9 cellular contexts compared by ENCODE assay signal in genomic region chr19:39833160-39833463, GRCh38. TPM values are rescaled to one million over a fixed set of nuclear protein-coding genes. Genes with fewer than 3 reads are reported as not detected.
DNase-seq lines count a peak whose midpoint lies in the region; ATAC-seq, FAIRE-seq and TF ChIP-seq lines count a peak whose summit lies in the region.
"Had no signal": no experiment of that assay in that cellular context is flagged by ENCODE, and none has a peak within 500 bp of the region (broad histone marks: within the 10 kb centered on the region; RNA-seq: fewer than 3 reads in every experiment).

No MANE protein-coding gene starts in this region.

- H3K4me1 ChIP-seq in cardiac muscle cell (ENCODE audit: low read depth), result no peaks in the 10 kb centered on the region
- peaks cover 20% of the 10 kb centered on the region for H3K4me1 ChIP-seq in GM12878 (ENCODE audit: control insufficient read depth, insufficient read depth, low read length)
- peaks cover 18% of the 10 kb centered on the region for H3K4me1 ChIP-seq in mesenchymal stem cell (ENCODE audit: control insufficient read depth, insufficient read depth, low read depth, low read length)
- H3K4me1 ChIP-seq in vagina, result peaks cover 28% of the 10 kb centered on the region

- intact Hi-C loops in left cardiac atrium (cut with DNase I) (no loop called here), GM12878 (cut with micrococcal nuclease; ENCODE audit: unreplicated experiment) (no loop called here), vagina (cut with DNase I) (no loop called here)

- ATAC-seq in left cardiac atrium (no peak), GM12878 (no peak), GM19467 (IDR thresholded peaks at IDR 0.05; ENCODE audit: unreplicated experiment) (no peak)

- H3K4me2 ChIP-seq in GM12878 (ENCODE audit: control insufficient read depth, insufficient read depth) (peak overlapping the region; percentile 56), mesenchymal stem cell (ENCODE audit: low read length, poor library complexity, severe bottlenecking) (peak overlapping the region; percentile 71)

- H2BK5ac ChIP-seq in mesenchymal stem cell (ENCODE audit: low read depth, low read length, poor library complexity, severe bottlenecking), result peak overlapping the region; percentile 75

- H3K79me2 ChIP-seq in GM12878 (ENCODE audit: control insufficient read depth, insufficient read depth, low read length), result peaks cover 15% of the 10 kb centered on the region

- H2BK15ac ChIP-seq in mesenchymal stem cell (ENCODE audit: low read depth, poor library complexity, severe bottlenecking), result peak overlapping the region; percentile 91

- H3K9ac ChIP-seq in GM12878 (ENCODE audit: control insufficient read depth, insufficient read depth, low read length) (peak overlapping the region; percentile 75), mesenchymal stem cell (ENCODE audit: low read length) (peak overlapping the region; percentile 98)

- no TSS peak for BruUV-seq in GM12878 (replicated peaks; lab: Mats Ljungman, UMichigan)

- H4K20me1 ChIP-seq in GM12878 (ENCODE audit: control insufficient read depth, insufficient read depth), result no peaks in the 10 kb centered on the region

- peaks cover 31% of the 10 kb centered on the region for H3K79me1 ChIP-seq in mesenchymal stem cell (replicated peaks; ENCODE audit: low read length, poor library complexity, severe bottlenecking)

- POLR2A ChIA-PET in GM12878 (lab: Charles Lee), result interaction anchor here (0.6 to 2.1 kb wide), 13 partner anchors 9 to 397 kb away, joined by 3 to 34 read pairs (median 4); partner anchors contain the start of genes FBL and RPS16

- peak overlapping the region; percentile 94 for H4K91ac ChIP-seq in mesenchymal stem cell (ENCODE audit: low read length)

- TF ChIP-seq POLR2A in GM12878 (IDR thresholded peaks at IDR 0.05; ENCODE audit: low read depth, low read length) (no peak), vagina (IDR thresholded peaks at IDR 0.05) (no peak)

- H3K9me3 ChIP-seq in cardiac muscle cell (ENCODE audit: low read depth), result no peaks in the 10 kb centered on the region
- no peaks in the 10 kb centered on the region for H3K9me3 ChIP-seq in GM12878 (replicated peaks; ENCODE audit: control insufficient read depth, insufficient read depth, low read length)
- H3K9me3 ChIP-seq in mesenchymal stem cell (ENCODE audit: control insufficient read depth, low read length), result no peaks in the 10 kb centered on the region
- no peaks in the 10 kb centered on the region for H3K9me3 ChIP-seq in vagina

- in situ Hi-C loops in GM12878 (cut with MboI), result no loop called here

- peak overlapping the region; percentile 21 to 31 for H2BK12ac ChIP-seq in mesenchymal stem cell (ENCODE audit: low read length in 2 of 2)

- H3K27me3 ChIP-seq in cardiac muscle cell (no peaks in the 10 kb centered on the region), GM12878 (replicated peaks in 1 of 2; ENCODE audit: control insufficient read depth in 2 of 2, insufficient read depth in 2 of 2, low read length in 1 of 2) (no peaks in the 10 kb centered on the region), mesenchymal stem cell (ENCODE audit: control insufficient read depth in 1 of 2, insufficient read depth in 1 of 2, low read length in 2 of 2) (no peaks in the 10 kb centered on the region), vagina (no peaks in the 10 kb centered on the region)

- TF ChIP-seq CTCF in cardiac muscle cell (IDR thresholded peaks at IDR 0.05; ENCODE audit: low read depth, low read length), result no peak
- no peak for TF ChIP-seq CTCF in GM12878 (IDR thresholded peaks at IDR 0.05 in 2 of 3, conservative IDR thresholded peaks at IDR 0.05 in 1 of 3; ENCODE audit: control insufficient read depth in 2 of 3, extremely low read depth in 1 of 3, insufficient read depth in 1 of 3, low read depth in 3 of 3, low read length in 3 of 3)
- no peak for TF ChIP-seq CTCF in vagina (IDR thresholded peaks at IDR 0.05)

- H2AK5ac ChIP-seq in mesenchymal stem cell (ENCODE audit: low read length, severe bottlenecking), result peak overlapping the region; percentile 7

- SMC1A ChIA-PET in GM12878 (lab: Charles Lee; ENCODE audit: uncharacterized antibody, unreplicated experiment), result interaction anchor here (1.0 to 2.1 kb wide), 6 partner anchors 11 to 158 kb away, joined by 3 to 33 read pairs (median 17); partner anchors contain the start of genes FBL and LEUTX

- DNase-seq in cardiac muscle cell (ENCODE audit: low read depth in 1 of 2, low spot score in 1 of 2) (no peak), left cardiac atrium (no peak), GM12878 (ENCODE audit: low read depth, low spot score) (no peak), mesenchymal stem cell (no peak), vagina (ENCODE audit: extremely low spot score in 2 of 2) (no peak), HT-29 (ENCODE audit: low spot score) (no peak), NCI-H82 treated with DMSO at 0.1 percent for 48 hours (lab: John Stamatoyannopoulos, UW; ENCODE audit: unreplicated experiment) (no peak)

- H3K23ac ChIP-seq in mesenchymal stem cell (ENCODE audit: low read length in 2 of 2), result peak overlapping the region in 1 of 2 experiments; percentile 77

- TF ChIP-seq EP300 in GM12878 (IDR thresholded peaks at IDR 0.05; ENCODE audit: borderline replicate concordance in 1 of 2, control insufficient read depth in 1 of 2, low read depth in 2 of 2, low read length in 2 of 2), result no peak

- peak overlapping the region; percentile 79 for H4K8ac ChIP-seq in mesenchymal stem cell (ENCODE audit: low read length)

- H3K4ac ChIP-seq in mesenchymal stem cell (ENCODE audit: low read depth in 1 of 2, low read length in 2 of 2), result peak overlapping the region in 1 of 2 experiments; percentile 92

- H2AFZ ChIP-seq in GM12878 (ENCODE audit: control insufficient read depth, low read depth, low read length), result peak overlapping the region; percentile 51
- peak overlapping the region; percentile 58 for H2AFZ ChIP-seq in mesenchymal stem cell (ENCODE audit: low read depth, low read length)

- H3K36me3 ChIP-seq in cardiac muscle cell (peaks cover 45% of the 10 kb centered on the region), GM12878 (ENCODE audit: control insufficient read depth in 2 of 2, insufficient read depth in 2 of 2, low read length in 1 of 2) (peaks cover 34 to 42% of the 10 kb centered on the region in 2 experiments), mesenchymal stem cell (ENCODE audit: control insufficient read depth in 1 of 2, insufficient read depth in 2 of 2, low read depth in 1 of 2, low read length in 2 of 2) (peaks cover 58 to 75% of the 10 kb centered on the region in 2 experiments), vagina (peaks cover 0 to 55% of the 10 kb centered on the region in 2 donors)

- H3K4me3 ChIP-seq in cardiac muscle cell, result peak overlapping the region; percentile 87
- H3K4me3 ChIP-seq in GM12878, result peak overlapping the region; percentile 97
- H3K4me3 ChIP-seq in mesenchymal stem cell (ENCODE audit: insufficient read depth in 1 of 2, low read depth in 1 of 2, low read length in 2 of 2), result peak overlapping the region; percentile 77 to 96
- H3K4me3 ChIP-seq in vagina, result peak overlapping the region; percentile 92 to 95

- RAD21 ChIA-PET in GM12878 (lab: Charles Lee; ENCODE audit: unreplicated experiment), result interaction anchor here (0.6 to 2.1 kb wide), 10 partner anchors 10 to 177 kb away, joined by 4 to 29 read pairs (median 18); partner anchors contain the start of genes FBL and PSMC4

- 23% methylated on average over 10 of the region's 24 CpGs for WGBS in GM12878 (ENCODE audit: insufficient coverage, insufficient replicate concordance, low lambda C conversion rate, missing lambda C conversion rate)
- 6% methylated on average over 16 of the region's 24 CpGs for WGBS in mesenchymal stem cell

- CTCF ChIA-PET in GM12878 (lab: Yijun Ruan, JAX), result interaction anchor here (0.6 to 2.1 kb wide), 12 partner anchors 8 to 294 kb away, joined by 3 to 61 read pairs (median 6); partner anchors contain the start of gene PSMC4

- peak overlapping the region in 1 of 2 experiments; percentile 83 for H3K14ac ChIP-seq in mesenchymal stem cell (ENCODE audit: low read length in 2 of 2)

- H3K27ac ChIP-seq in cardiac muscle cell (peak overlapping the region; percentile 84), GM12878 (ENCODE audit: control insufficient read depth, insufficient read depth) (peak overlapping the region; percentile 51), mesenchymal stem cell (ENCODE audit: low read length, poor library complexity, severe bottlenecking) (peak overlapping the region; percentile 47), vagina (peak overlapping the region; percentile 90)

- H3K18ac ChIP-seq in mesenchymal stem cell (ENCODE audit: low read depth in 1 of 2, low read length in 2 of 2), result peak overlapping the region; percentile 4 to 93

- peak overlapping the region; percentile 96 for H2BK120ac ChIP-seq in mesenchymal stem cell (ENCODE audit: low read depth, low read length)

- TF ChIP-seq RAD21 in GM12878 (IDR thresholded peaks at IDR 0.05; ENCODE audit: insufficient read depth, low read depth, low read length), result no peak

- no peak for FAIRE-seq in GM12878 (lab: Jason Lieb, UNC)

RNA-seq across cellular contexts. Expression of gene DYRK1B, which starts 0.8 kb away (rescaled TPM):
- 19.2 and 28.6 TPM in 2 replicates for total RNA-seq in cardiac muscle cell
- 22.0 and 31.4 TPM in 2 replicates for polyA plus RNA-seq in cardiac muscle cell
- total RNA-seq in left cardiac atrium, result 10 to 100 TPM in 1 of 2 donors, 1 to 10 TPM in 1; 7.0 to 14.7 TPM
- total RNA-seq in GM12878 (2013; cell fraction: nucleolus; rRNA removed), result 16.4 and 22.3 TPM in 2 replicates
- total RNA-seq in GM12878 (2014; rRNA removed), result 2.9 and 3.6 TPM in 2 replicates
- 1.7 and 2.0 TPM in 2 replicates for total RNA-seq in GM12878 (2014; rRNA removed; fragmentation: Illumina TruSeq; extraction: Trizol)
- total RNA-seq in GM12878 (2021), result 8.9 and 10.2 TPM in 2 replicates
- 2.7 TPM for polyA plus RNA-seq in GM12878 (2011; ENCODE audit: low read depth)
- polyA plus RNA-seq in GM12878 (2011; rRNA removed), result 2.7 and 2.9 TPM in 2 replicates
- polyA plus RNA-seq in GM12878 (2011; cell fraction: cytosol; rRNA removed), result 2.8 and 2.9 TPM in 2 replicates
- polyA plus RNA-seq in GM12878 (2011; cell fraction: nucleus; rRNA removed), result 15.8 and 19.4 TPM in 2 replicates
- 5.4 and 7.8 TPM in 2 replicates for polyA plus RNA-seq in GM12878 (2012)
- polyA plus RNA-seq in GM12878 (2014; fragmentation: Illumina TruSeq; extraction: Trizol), result 2.1 and 3.4 TPM in 2 replicates
- under 1 TPM in 1 of 2 experiments, not detected in 1; 0.07 TPM for polyA plus RNA-seq in GM12878 (2014; fragmentation: Nextera tagmentation; extraction: Ambion mirVana)
- polyA plus RNA-seq in GM12878 (2014; rRNA removed), result 5.6 and 6.0 TPM in 2 replicates
- 1 to 10 TPM; 2.9 to 4.3 TPM for polyA plus RNA-seq in GM12878 (2016; fragmentation: Nextera tagmentation; extraction: Ambion mirVana)
- 4.2 and 8.9 TPM in 2 replicates for polyA minus RNA-seq in GM12878 (2011; rRNA and poly(A)+ RNA removed)
- polyA minus RNA-seq in GM12878 (2011; cell fraction: cytosol; rRNA and poly(A)+ RNA removed), result 2.4 and 4.0 TPM in 2 replicates
- polyA minus RNA-seq in GM12878 (2011; cell fraction: nucleus; rRNA and poly(A)+ RNA removed), result 7.5 and 11.5 TPM in 2 replicates
- 27.9 TPM for polyA plus RNA-seq in mesenchymal stem cell (2013, experiment 1 of 2)
- 27.0 TPM for polyA plus RNA-seq in mesenchymal stem cell (2013, experiment 2 of 2)
- total RNA-seq in vagina, result 5.6 TPM
- total RNA-seq in HT-29 (2014; rRNA removed; shearing (Covaris generic)), result 26.3 and 30.7 TPM in 2 replicates

RNA-seq across cellular contexts. Expression of gene FBL, which starts 13.1 kb away (rescaled TPM):
- total RNA-seq in cardiac muscle cell, result 109 and 140 TPM in 2 replicates
- polyA plus RNA-seq in cardiac muscle cell, result 104 and 124 TPM in 2 replicates
- 10 to 100 TPM; 67.7 to 87.7 TPM for total RNA-seq in left cardiac atrium
- total RNA-seq in GM12878 (2013; cell fraction: nucleolus; rRNA removed), result 50.2 and 52.7 TPM in 2 replicates
- total RNA-seq in GM12878 (2014; rRNA removed), result 323 and 343 TPM in 2 replicates
- total RNA-seq in GM12878 (2014; rRNA removed; fragmentation: Illumina TruSeq; extraction: Trizol), result 497 and 501 TPM in 2 replicates
- 534 and 544 TPM in 2 replicates for total RNA-seq in GM12878 (2021)
- polyA plus RNA-seq in GM12878 (2011; ENCODE audit: low read depth), result 747 TPM
- polyA plus RNA-seq in GM12878 (2011; rRNA removed), result 442 and 775 TPM in 2 replicates
- 1,104 and 1,118 TPM in 2 replicates for polyA plus RNA-seq in GM12878 (2011; cell fraction: cytosol; rRNA removed)
- 303 and 389 TPM in 2 replicates for polyA plus RNA-seq in GM12878 (2011; cell fraction: nucleus; rRNA removed)
- polyA plus RNA-seq in GM12878 (2012), result 462 and 532 TPM in 2 replicates
- 865 and 1,083 TPM in 2 replicates for polyA plus RNA-seq in GM12878 (2014; fragmentation: Illumina TruSeq; extraction: Trizol)
- 100 to 1,000 TPM; 156 to 460 TPM for polyA plus RNA-seq in GM12878 (2014; fragmentation: Nextera tagmentation; extraction: Ambion mirVana)
- polyA plus RNA-seq in GM12878 (2014; rRNA removed), result 568 and 589 TPM in 2 replicates
- polyA plus RNA-seq in GM12878 (2016; fragmentation: Nextera tagmentation; extraction: Ambion mirVana), result 100 to 1,000 TPM; 253 to 257 TPM
- polyA minus RNA-seq in GM12878 (2011; rRNA and poly(A)+ RNA removed), result 892 and 964 TPM in 2 replicates
- polyA minus RNA-seq in GM12878 (2011; cell fraction: cytosol; rRNA and poly(A)+ RNA removed), result 147 and 180 TPM in 2 replicates
- polyA minus RNA-seq in GM12878 (2011; cell fraction: nucleus; rRNA and poly(A)+ RNA removed), result 36.1 and 62.5 TPM in 2 replicates
- polyA plus RNA-seq in mesenchymal stem cell (2013, experiment 1 of 2), result 147 TPM
- 134 TPM for polyA plus RNA-seq in mesenchymal stem cell (2013, experiment 2 of 2)
- 180 TPM for total RNA-seq in vagina
- total RNA-seq in HT-29 (2014; rRNA removed; shearing (Covaris generic)), result 575 and 717 TPM in 2 replicates

RNA-seq across cellular contexts. Expression of gene LEUTX, which starts 54.5 kb away (rescaled TPM):
- total RNA-seq in cardiac muscle cell (not detected in 2 replicates), left cardiac atrium (not detected), GM12878 (2014; rRNA removed) (not detected in 2 replicates), GM12878 (2014; rRNA removed; fragmentation: Illumina TruSeq; extraction: Trizol) (not detected in 2 replicates), GM12878 (2021) (not detected in 2 replicates), vagina (not detected)
- polyA plus RNA-seq in cardiac muscle cell (not detected in 2 replicates), GM12878 (2011; rRNA removed) (not detected in 2 replicates), GM12878 (2014; fragmentation: Illumina TruSeq; extraction: Trizol) (0.46 TPM in 1 of 2 replicates, not detected in the other), GM12878 (2014; fragmentation: Nextera tagmentation; extraction: Ambion mirVana) (under 1 TPM; 0.29 to 0.40 TPM), GM12878 (2014; rRNA removed) (0.33 and 0.91 TPM in 2 replicates), GM12878 (2016; fragmentation: Nextera tagmentation; extraction: Ambion mirVana) (under 1 TPM; 0.39 to 0.44 TPM)
- not detected in 2 replicates for total RNA-seq in GM12878 (2013; cell fraction: nucleolus; rRNA removed)
- not detected for polyA plus RNA-seq in GM12878 (2011; ENCODE audit: low read depth)
- not detected in 2 replicates for polyA plus RNA-seq in GM12878 (2011; cell fraction: cytosol; rRNA removed)
- polyA plus RNA-seq in GM12878 (2011; cell fraction: nucleus; rRNA removed), result not detected in 2 replicates
- 0.27 and 0.39 TPM in 2 replicates for polyA plus RNA-seq in GM12878 (2012)
- 0.36 TPM in 1 of 2 replicates, not detected in the other for polyA minus RNA-seq in GM12878 (2011; rRNA and poly(A)+ RNA removed)
- polyA minus RNA-seq in GM12878 (2011; cell fraction: cytosol; rRNA and poly(A)+ RNA removed), result not detected in 2 replicates
- not detected in 2 replicates for polyA minus RNA-seq in GM12878 (2011; cell fraction: nucleus; rRNA and poly(A)+ RNA removed)
- polyA plus RNA-seq in mesenchymal stem cell (2013, experiment 1 of 2), result not detected
- not detected for polyA plus RNA-seq in mesenchymal stem cell (2013, experiment 2 of 2)
- total RNA-seq in HT-29 (2014; rRNA removed; shearing (Covaris generic)), result not detected in 2 replicates
- total RNA-seq: T-helper 1 cell treated with Interleukin-12 subunit alpha and Interleukin-12 subunit beta and Interleukin-4 antibody, amounts not matched to agents 30 ng/mL and 1 ng/mL, for 36 hours had no signal
